1 cellular context compared by ENCODE assay signal in the genomic region with DNA sequence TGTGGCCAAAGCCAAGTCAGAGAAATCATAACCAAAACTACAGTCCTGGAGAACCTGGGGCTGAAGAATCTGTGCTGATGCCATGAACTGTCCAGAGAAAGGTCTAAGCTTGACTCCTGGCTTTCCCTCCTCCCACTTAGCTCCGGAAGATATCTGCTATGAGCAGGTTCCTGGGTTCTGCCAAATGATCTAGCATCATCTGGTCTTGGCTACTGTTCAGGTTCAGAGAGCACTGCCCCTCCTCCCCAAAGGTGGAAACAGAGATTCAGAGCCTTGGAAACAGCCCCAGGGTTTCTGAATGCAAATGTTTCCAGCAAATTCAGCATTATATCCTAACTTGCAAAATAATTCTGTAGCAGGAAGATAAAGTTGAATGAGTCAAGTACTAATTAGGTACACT.
TF ChIP-seq lines count a peak whose summit lies in the region.

No MANE protein-coding gene starts in this region.

TF ChIP-seq in K562, 482 proteins besides CTCF, POLR2A, EP300 and RAD21 (continued from another document):
- TF ChIP-seq, protein P1, sequence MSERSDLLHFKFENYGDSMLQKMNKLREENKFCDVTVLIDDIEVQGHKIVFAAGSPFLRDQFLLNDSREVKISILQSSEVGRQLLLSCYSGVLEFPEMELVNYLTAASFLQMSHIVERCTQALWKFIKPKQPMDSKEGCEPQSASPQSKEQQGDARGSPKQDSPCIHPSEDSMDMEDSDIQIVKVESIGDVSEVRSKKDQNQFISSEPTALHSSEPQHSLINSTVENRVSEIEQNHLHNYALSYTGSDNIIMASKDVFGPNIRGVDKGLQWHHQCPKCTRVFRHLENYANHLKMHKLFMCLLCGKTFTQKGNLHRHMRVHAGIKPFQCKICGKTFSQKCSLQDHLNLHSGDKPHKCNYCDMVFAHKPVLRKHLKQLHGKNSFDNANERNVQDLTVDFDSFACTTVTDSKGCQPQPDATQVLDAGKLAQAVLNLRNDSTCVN (CRISPR knock-in tag; IDR thresholded peaks at IDR 0.05): no peak
- TF ChIP-seq ZNF408 (CRISPR knock-in tag; IDR thresholded peaks at IDR 0.05; ENCODE audit: low read depth) (no peak), ZKSCAN8 (CRISPR knock-in tag; IDR thresholded peaks at IDR 0.05) (no peak), HMG20B (CRISPR knock-in tag; IDR thresholded peaks at IDR 0.05) (no peak), HDAC6 (IDR thresholded peaks at IDR 0.05; ENCODE audit: low read depth, low read length) (no peak), RCOR1 (IDR thresholded peaks at IDR 0.05; ENCODE audit: borderline replicate concordance in 1 of 2, low read depth in 2 of 2, low read length in 2 of 2) (peak in 1 of 2 experiments; percentile 45; a peak in 1 of 4 replicates), CBFA2T2 (conservative IDR thresholded peaks at IDR 0.05) (0 out of 2 replicates have a peak, but pooled peaks have one; percentile 13), SAFB2 (IDR thresholded peaks at IDR 0.05; ENCODE audit: borderline replicate concordance, low read depth, low read length, severe bottlenecking) (no peak), SP1 (CRISPR knock-in tag; IDR thresholded peaks at IDR 0.05) (no peak), NCOA6 (IDR thresholded peaks at IDR 0.05) (no peak), ZEB2 (IDR thresholded peaks at IDR 0.05) (no peak), ZNF444 (CRISPR knock-in tag; IDR thresholded peaks at IDR 0.05) (no peak), ZNF79 (CRISPR knock-in tag; IDR thresholded peaks at IDR 0.05; ENCODE audit: low read depth) (no peak), RBM17 (IDR thresholded peaks at IDR 0.05; ENCODE audit: borderline replicate concordance, low read depth, low read length) (no peak), KLF16 (IDR thresholded peaks at IDR 0.05) (no peak), FOXA3 (CRISPR knock-in tag; conservative IDR thresholded peaks at IDR 0.05 in 1 of 2, IDR thresholded peaks at IDR 0.05 in 1 of 2) (no peak), ESRRA (IDR thresholded peaks at IDR 0.05; ENCODE audit: borderline replicate concordance, low read depth) (no peak), PHF8 (IDR thresholded peaks at IDR 0.05; ENCODE audit: borderline replicate concordance, low read length) (no peak), TAF7 (tag; IDR thresholded peaks at IDR 0.05) (no peak), BMI1 (IDR thresholded peaks at IDR 0.05; ENCODE audit: low read length) (no peak), ZFP30 (CRISPR knock-in tag; IDR thresholded peaks at IDR 0.05; ENCODE audit: borderline replicate concordance) (no peak), GATAD2A (IDR thresholded peaks at IDR 0.05) (no peak), ZNF263 (CRISPR knock-in tag; IDR thresholded peaks at IDR 0.05; ENCODE audit: borderline replicate concordance) (peak; percentile 81), PTTG1 (tag; IDR thresholded peaks at IDR 0.05; ENCODE audit: low read depth) (no peak), SIN3B (IDR thresholded peaks at IDR 0.05; ENCODE audit: low read depth) (no peak)
- TF ChIP-seq, protein P2, sequence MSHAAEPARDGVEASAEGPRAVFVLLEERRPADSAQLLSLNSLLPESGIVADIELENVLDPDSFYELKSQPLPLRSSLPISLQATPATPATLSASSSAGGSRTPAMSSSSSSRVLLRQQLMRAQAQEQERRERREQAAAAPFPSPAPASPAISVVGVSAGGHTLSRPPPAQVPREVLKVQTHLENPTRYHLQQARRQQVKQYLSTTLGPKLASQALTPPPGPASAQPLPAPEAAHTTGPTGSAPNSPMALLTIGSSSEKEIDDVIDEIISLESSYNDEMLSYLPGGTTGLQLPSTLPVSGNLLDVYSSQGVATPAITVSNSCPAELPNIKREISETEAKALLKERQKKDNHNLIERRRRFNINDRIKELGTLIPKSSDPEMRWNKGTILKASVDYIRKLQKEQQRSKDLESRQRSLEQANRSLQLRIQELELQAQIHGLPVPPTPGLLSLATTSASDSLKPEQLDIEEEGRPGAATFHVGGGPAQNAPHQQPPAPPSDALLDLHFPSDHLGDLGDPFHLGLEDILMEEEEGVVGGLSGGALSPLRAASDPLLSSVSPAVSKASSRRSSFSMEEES (CRISPR knock-in tag; IDR thresholded peaks at IDR 0.05): no peak
- TF ChIP-seq, protein P3, sequence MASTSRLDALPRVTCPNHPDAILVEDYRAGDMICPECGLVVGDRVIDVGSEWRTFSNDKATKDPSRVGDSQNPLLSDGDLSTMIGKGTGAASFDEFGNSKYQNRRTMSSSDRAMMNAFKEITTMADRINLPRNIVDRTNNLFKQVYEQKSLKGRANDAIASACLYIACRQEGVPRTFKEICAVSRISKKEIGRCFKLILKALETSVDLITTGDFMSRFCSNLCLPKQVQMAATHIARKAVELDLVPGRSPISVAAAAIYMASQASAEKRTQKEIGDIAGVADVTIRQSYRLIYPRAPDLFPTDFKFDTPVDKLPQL (IDR thresholded peaks at IDR 0.05; ENCODE audit: extremely low read depth, insufficient read length): no peak
- TF ChIP-seq, protein P4, sequence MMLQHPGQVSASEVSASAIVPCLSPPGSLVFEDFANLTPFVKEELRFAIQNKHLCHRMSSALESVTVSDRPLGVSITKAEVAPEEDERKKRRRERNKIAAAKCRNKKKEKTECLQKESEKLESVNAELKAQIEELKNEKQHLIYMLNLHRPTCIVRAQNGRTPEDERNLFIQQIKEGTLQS (IDR thresholded peaks at IDR 0.05): no peak
- TF ChIP-seq, protein P4 (CRISPR knock-in tag; conservative IDR thresholded peaks at IDR 0.05): no peak
- TF ChIP-seq, protein P5, sequence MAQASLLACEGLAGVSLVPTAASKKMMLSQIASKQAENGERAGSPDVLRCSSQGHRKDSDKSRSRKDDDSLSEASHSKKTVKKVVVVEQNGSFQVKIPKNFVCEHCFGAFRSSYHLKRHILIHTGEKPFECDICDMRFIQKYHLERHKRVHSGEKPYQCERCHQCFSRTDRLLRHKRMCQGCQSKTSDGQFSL (CRISPR knock-in tag; IDR thresholded peaks at IDR 0.05): no peak
- TF ChIP-seq, protein P5 (tag; IDR thresholded peaks at IDR 0.05): no peak
